Comparison of ENCODE assay signal across 13 cellular contexts in genomic region chr2:69222984-69223658, GRCh38.
DNase-seq lines count a peak whose midpoint lies in the region; ATAC-seq and TF ChIP-seq lines count a peak whose summit lies in the region.
"Had no signal": no experiment of that assay in that cellular context is flagged by ENCODE, and none has a peak within 500 bp of the region (broad histone marks: within the 10 kb centered on the region; RNA-seq: fewer than 3 reads in every experiment).

No MANE protein-coding gene starts in this region.

- no peaks in the 10 kb centered on the region for H3K36me3 Mint-ChIP-seq in MCF 10A (ENCODE audit: insufficient read depth, unreplicated experiment)
- H3K36me3 Mint-ChIP-seq: activated naive CD4-positive, alpha-beta T cell treated with anti-CD3 and anti-CD28 coated beads, Interleukin-2, amount 50 U/mL, for 24 hours had no signal

- H3K27me3 ChIP-seq in cardiac muscle cell (no peaks in the 10 kb centered on the region), skeletal muscle satellite cell (ENCODE audit: control insufficient read depth, insufficient read depth, low read length) (no peaks in the 10 kb centered on the region)
- H3K27me3 ChIP-seq: neutrophil had no signal

- H3K27ac ChIP-seq in cardiac muscle cell = no peak overlapping the region
- H3K27ac ChIP-seq: KMS-11, neutrophil had no signal

- H3K9ac ChIP-seq in skeletal muscle satellite cell (ENCODE audit: low read depth, low read length) = peak overlapping the region; percentile 55
- H3K9ac ChIP-seq: KMS-11 had no signal

- H3K4me1 ChIP-seq in cardiac muscle cell (ENCODE audit: low read depth) (no peaks in the 10 kb centered on the region), skeletal muscle satellite cell (ENCODE audit: control insufficient read depth, insufficient read depth, low read length) (peaks cover 51% of the 10 kb centered on the region)

- no peak overlapping the region for H3K4me2 ChIP-seq in skeletal muscle satellite cell (ENCODE audit: low read length)
- H3K4me2 ChIP-seq: KMS-11 had no signal

- BruUV-seq in MCF 10A (replicated peaks; lab: Mats Ljungman, UMichigan) = no TSS peak

- TF ChIP-seq CTCF in cardiac muscle cell (IDR thresholded peaks at IDR 0.05; ENCODE audit: low read depth, low read length) (no peak), MCF 10A (IDR thresholded peaks at IDR 0.05; ENCODE audit: unreplicated experiment) (no peak)

- no peaks in the 10 kb centered on the region for H3K4me1 Mint-ChIP-seq in MCF 10A (ENCODE audit: insufficient read depth, unreplicated experiment)
- H3K4me1 Mint-ChIP-seq: activated naive CD4-positive, alpha-beta T cell treated with anti-CD3 and anti-CD28 coated beads, Interleukin-2, amount 50 U/mL, for 24 hours had no signal

- POLR2A ChIA-PET in MCF 10A (lab: Yijun Ruan, JAX) = no interaction called here

- intact Hi-C loops in MCF 10A (cut with micrococcal nuclease) = no loop called here

- H3K36me3 ChIP-seq in cardiac muscle cell (no peaks in the 10 kb centered on the region), skeletal muscle satellite cell (ENCODE audit: insufficient read depth, low read length) (peaks cover 18% of the 10 kb centered on the region)
- H3K36me3 ChIP-seq: neutrophil had no signal

- H3K9me3 ChIP-seq in cardiac muscle cell (ENCODE audit: low read depth) (no peaks in the 10 kb centered on the region), skeletal muscle satellite cell (replicated peaks; ENCODE audit: low read length) (no peaks in the 10 kb centered on the region)
- H3K9me3 ChIP-seq: neutrophil had no signal

- no peak overlapping the region for H3K4me3 ChIP-seq in cardiac muscle cell
- H3K4me3 ChIP-seq in skeletal muscle satellite cell (ENCODE audit: low read length) = no peak overlapping the region

- no peak overlapping the region for H3K4me3 Mint-ChIP-seq in MCF 10A (ENCODE audit: unreplicated experiment)
- H3K4me3 Mint-ChIP-seq: activated naive CD4-positive, alpha-beta T cell treated with anti-CD3 and anti-CD28 coated beads, Interleukin-2, amount 50 U/mL, for 24 hours had no signal

- no peaks in the 10 kb centered on the region for H3K9me3 Mint-ChIP-seq in MCF 10A (ENCODE audit: unreplicated experiment)
- H3K9me3 Mint-ChIP-seq: activated naive CD4-positive, alpha-beta T cell treated with anti-CD3 and anti-CD28 coated beads, Interleukin-2, amount 50 U/mL, for 24 hours had no signal

- CTCF ChIA-PET in MCF 10A (lab: Yijun Ruan, JAX) = no interaction called here

- ATAC-seq in SK-N-SH treated with all-trans-retinoic acid at 6 μM for 48 hours = peak; percentile 52
- ATAC-seq in GM18520 (IDR thresholded peaks at IDR 0.05; ENCODE audit: unreplicated experiment) = no peak
- ATAC-seq in HG03280 (IDR thresholded peaks at IDR 0.05; ENCODE audit: unreplicated experiment) = no peak

- DNase-seq in H4 (ENCODE audit: low spot score) (peak; percentile 55), cardiac muscle cell (ENCODE audit: low read depth in 1 of 2, low spot score in 1 of 2) (peak; percentile 12 to 85), MCF 10A (ENCODE audit: unreplicated experiment) (no peak)
- DNase-seq: activated CD4-positive, alpha-beta T cell treated with anti-CD3 and anti-CD28 coated beads, Interleukin-2, amount 50 U/mL, for 48 hours; DND-41; stimulated activated CD4-positive, alpha-beta T cell treated with anti-CD3 and anti-CD28 coated beads, Interleukin-4, amount 100 ng/mL, for 4 hours had no signal

- H3K27me3 Mint-ChIP-seq in MCF 10A (ENCODE audit: insufficient read depth, unreplicated experiment) = no peaks in the 10 kb centered on the region

- H3K27ac Mint-ChIP-seq in MCF 10A (ENCODE audit: low read depth, unreplicated experiment) = no peak overlapping the region
- H3K27ac Mint-ChIP-seq: activated naive CD4-positive, alpha-beta T cell treated with anti-CD3 and anti-CD28 coated beads, Interleukin-2, amount 50 U/mL, for 24 hours had no signal

TF ChIP-seq in SK-N-SH treated with all-trans-retinoic acid at 6 μM for 48 hours, 23 proteins besides CTCF, POLR2A, EP300 and RAD21:
- TF ChIP-seq ARNTL (CRISPR knock-in tag; IDR thresholded peaks at IDR 0.05; ENCODE audit: borderline replicate concordance, low read depth) = no peak
- no peak for TF ChIP-seq PPARA (CRISPR knock-in tag; IDR thresholded peaks at IDR 0.05; ENCODE audit: borderline replicate concordance)
- TF ChIP-seq CSRNP3 (CRISPR knock-in tag; IDR thresholded peaks at IDR 0.05) = no peak
- TF ChIP-seq POU6F1 (CRISPR knock-in tag; IDR thresholded peaks at IDR 0.05; ENCODE audit: borderline replicate concordance, low read depth) = no peak
- no peak for TF ChIP-seq ZNF565 (CRISPR knock-in tag; conservative IDR thresholded peaks at IDR 0.05; ENCODE audit: low read depth)
- TF ChIP-seq CSDC2 (CRISPR knock-in tag; IDR thresholded peaks at IDR 0.05) = no peak
- no peak for TF ChIP-seq SNAI2 (CRISPR knock-in tag; IDR thresholded peaks at IDR 0.05)
- TF ChIP-seq OSR1 (CRISPR knock-in tag; IDR thresholded peaks at IDR 0.05) = no peak
- TF ChIP-seq ZFP3 (CRISPR knock-in tag; IDR thresholded peaks at IDR 0.05) = no peak
- TF ChIP-seq BACH2 (CRISPR knock-in tag; IDR thresholded peaks at IDR 0.05; ENCODE audit: borderline replicate concordance) = no peak
